In the genomic region with DNA sequence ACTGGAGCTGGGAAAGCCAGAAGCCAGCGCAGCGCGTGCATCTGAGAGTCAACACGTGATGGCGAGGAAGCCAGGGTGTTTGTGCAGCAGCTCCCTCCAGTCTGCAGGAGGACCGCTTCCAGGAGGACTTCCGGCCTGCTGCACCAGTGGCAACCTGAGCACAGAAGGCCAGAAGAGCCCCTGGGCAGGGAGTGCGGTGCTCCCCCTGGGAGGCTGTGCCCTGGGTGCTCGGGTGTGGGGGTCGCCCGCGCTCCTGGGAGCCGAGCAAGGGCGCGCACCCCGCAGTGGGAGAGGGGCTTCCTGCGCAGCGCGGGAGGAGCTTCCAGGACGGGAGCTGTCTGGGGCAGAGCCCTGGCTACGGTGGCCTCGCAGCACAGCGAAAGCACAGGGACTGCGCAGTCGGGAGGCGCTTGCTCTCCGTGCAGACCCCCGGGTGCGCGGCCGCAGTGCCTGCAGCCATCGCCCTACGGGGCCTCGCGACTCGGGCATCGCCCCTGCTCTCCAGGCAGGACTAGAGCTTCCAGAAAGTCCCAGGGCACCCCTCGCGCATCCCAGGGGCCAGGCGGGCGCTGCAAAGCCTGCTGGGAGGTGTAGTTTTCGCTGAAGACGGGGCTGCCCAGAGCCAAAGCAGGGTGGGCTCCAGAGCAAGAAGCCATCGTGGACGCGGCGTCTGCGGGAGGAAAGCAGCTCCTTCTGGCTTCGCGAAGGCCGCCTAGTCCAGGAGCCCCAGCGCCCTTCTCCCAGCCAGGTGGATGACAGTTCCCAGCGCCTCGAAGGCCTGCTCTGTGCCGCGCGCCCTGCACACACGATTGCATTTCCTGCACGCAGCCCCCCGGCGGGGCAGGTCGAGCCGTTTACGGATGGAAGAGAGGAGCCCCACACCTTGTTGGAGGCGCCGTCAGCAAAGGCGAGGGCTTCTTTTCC, we compare ENCODE assay signal across 10 cellular contexts. TPM values are rescaled to one million over a fixed set of nuclear protein-coding genes. Genes with fewer than 3 reads are reported as not detected.
DNase-seq lines count a peak whose midpoint lies in the region; ATAC-seq and TF ChIP-seq lines count a peak whose summit lies in the region.
"Had no signal": no experiment of that assay in that cellular context is flagged by ENCODE, and none has a peak within 500 bp of the region (broad histone marks: within the 10 kb centered on the region; RNA-seq: fewer than 3 reads in every experiment).

No MANE protein-coding gene starts in this region.

- TF ChIP-seq CTCF in neural cell (IDR thresholded peaks at IDR 0.05; ENCODE audit: poor library complexity, severe bottlenecking), result no peak
- no peak for TF ChIP-seq CTCF in testis (IDR thresholded peaks at IDR 0.05)

- H3K4me2 ChIP-seq in neural cell (ENCODE audit: low read length), result no peak overlapping the region

- WGBS in testis, 2 donors, result 14 to 23% methylated on average over 10 to 67 of the region's 67 CpGs

- TF ChIP-seq RAD21 in neural cell (conservative IDR thresholded peaks at IDR 0.05), result no peak

- peaks cover 6% of the 10 kb centered on the region for H3K4me1 ChIP-seq in testis

- H3F3A ChIP-seq in neural cell (ENCODE audit: insufficient read depth, low read length, poor library complexity, severe bottlenecking), result no peaks in the 10 kb centered on the region

- H3K79me2 ChIP-seq in neural cell (replicated peaks; ENCODE audit: insufficient read depth, low read length), result no peaks in the 10 kb centered on the region

- no peaks in the 10 kb centered on the region for H3K9me2 ChIP-seq in neural cell (ENCODE audit: insufficient read depth, low read length)

- no peak for TF ChIP-seq POLR2A in testis (IDR thresholded peaks at IDR 0.05)
- TF ChIP-seq POLR2A in erythroblast (IDR thresholded peaks at IDR 0.05; ENCODE audit: low read length), result no peak

- intact Hi-C loops in head of caudate nucleus (cut with DNase I), result no loop called here
- intact Hi-C loops in testis (cut with DNase I; ENCODE audit: low total_unique reads), result no loop called here

- H3K9me3 ChIP-seq in neural cell (ENCODE audit: low read length), result no peaks in the 10 kb centered on the region
- no peaks in the 10 kb centered on the region for H3K9me3 ChIP-seq in testis

- ATAC-seq in HG02759 (IDR thresholded peaks at IDR 0.05; ENCODE audit: unreplicated experiment), result no peak

- no peak overlapping the region for H3K27ac ChIP-seq in neural cell (ENCODE audit: low read length)
- H3K27ac ChIP-seq in testis, result no peak overlapping the region

- peak overlapping the region; percentile 59 for H3K4me3 ChIP-seq in neural cell (ENCODE audit: low read length)
- H3K4me3 ChIP-seq in testis, result peak overlapping the region; percentile 29 to 51

- no peaks in the 10 kb centered on the region for H4K20me1 ChIP-seq in neural cell (ENCODE audit: insufficient read depth)

- no peaks in the 10 kb centered on the region for H3K27me3 ChIP-seq in neural cell (ENCODE audit: insufficient read depth, low read depth, low read length)
- H3K27me3 ChIP-seq in testis, result no peaks in the 10 kb centered on the region

- no peak for TF ChIP-seq EP300 in neural cell (conservative IDR thresholded peaks at IDR 0.05; ENCODE audit: poor library complexity, severe bottlenecking)

- H3K9ac ChIP-seq in neural cell (ENCODE audit: low read length), result peak overlapping the region; percentile 29

- peak in 40 of 56 donors; percentile 16 to 78 (median 52) for DNase-seq in amygdala (lab: John Stamatoyannopoulos, UW)
- peak in 41 of 42 donors; percentile 51 to 89 (median 74) for DNase-seq in head of caudate nucleus
- peak; percentile 75 for DNase-seq in testis
- DNase-seq in stimulated activated CD4-positive, alpha-beta T cell treated with anti-CD3 and anti-CD28 coated beads, Interleukin-4, amount 100 ng/mL, for 4 hours, result no peak
- DNase-seq in erythroblast (lab: John Stamatoyannopoulos, UW), result no peak
- no peak for DNase-seq in NCI-H1694 treated with DMSO at 0.1 percent for 48 hours (lab: John Stamatoyannopoulos, UW)
- DNase-seq: activated B cell treated with CpG ODN at 0.5 μM for 24 hours, NCI-H2107 had no signal

- no peaks in the 10 kb centered on the region for H3K36me3 ChIP-seq in neural cell (ENCODE audit: insufficient read depth, low read length)
- no peaks in the 10 kb centered on the region for H3K36me3 ChIP-seq in testis (ENCODE audit: low read depth, missing control alignments)

- H2AFZ ChIP-seq in neural cell (ENCODE audit: low read depth, low read length), result no peak overlapping the region

TF ChIP-seq in neural cell, 6 proteins besides CTCF, POLR2A, EP300 and RAD21:
- TF ChIP-seq TAF1 (IDR thresholded peaks at IDR 0.05; ENCODE audit: low read depth) (no peak), SMC3 (conservative IDR thresholded peaks at IDR 0.05; ENCODE audit: poor library complexity) (no peak), MXI1 (conservative IDR thresholded peaks at IDR 0.05; ENCODE audit: poor library complexity, severe bottlenecking) (no peak), POLR2AphosphoS5 (IDR thresholded peaks at IDR 0.05) (no peak), EZH2 (IDR thresholded peaks at IDR 0.05; ENCODE audit: borderline replicate concordance, insufficient read depth, low read length, poor library complexity, severe bottlenecking) (no peak)
- TF ChIP-seq, protein P1, sequence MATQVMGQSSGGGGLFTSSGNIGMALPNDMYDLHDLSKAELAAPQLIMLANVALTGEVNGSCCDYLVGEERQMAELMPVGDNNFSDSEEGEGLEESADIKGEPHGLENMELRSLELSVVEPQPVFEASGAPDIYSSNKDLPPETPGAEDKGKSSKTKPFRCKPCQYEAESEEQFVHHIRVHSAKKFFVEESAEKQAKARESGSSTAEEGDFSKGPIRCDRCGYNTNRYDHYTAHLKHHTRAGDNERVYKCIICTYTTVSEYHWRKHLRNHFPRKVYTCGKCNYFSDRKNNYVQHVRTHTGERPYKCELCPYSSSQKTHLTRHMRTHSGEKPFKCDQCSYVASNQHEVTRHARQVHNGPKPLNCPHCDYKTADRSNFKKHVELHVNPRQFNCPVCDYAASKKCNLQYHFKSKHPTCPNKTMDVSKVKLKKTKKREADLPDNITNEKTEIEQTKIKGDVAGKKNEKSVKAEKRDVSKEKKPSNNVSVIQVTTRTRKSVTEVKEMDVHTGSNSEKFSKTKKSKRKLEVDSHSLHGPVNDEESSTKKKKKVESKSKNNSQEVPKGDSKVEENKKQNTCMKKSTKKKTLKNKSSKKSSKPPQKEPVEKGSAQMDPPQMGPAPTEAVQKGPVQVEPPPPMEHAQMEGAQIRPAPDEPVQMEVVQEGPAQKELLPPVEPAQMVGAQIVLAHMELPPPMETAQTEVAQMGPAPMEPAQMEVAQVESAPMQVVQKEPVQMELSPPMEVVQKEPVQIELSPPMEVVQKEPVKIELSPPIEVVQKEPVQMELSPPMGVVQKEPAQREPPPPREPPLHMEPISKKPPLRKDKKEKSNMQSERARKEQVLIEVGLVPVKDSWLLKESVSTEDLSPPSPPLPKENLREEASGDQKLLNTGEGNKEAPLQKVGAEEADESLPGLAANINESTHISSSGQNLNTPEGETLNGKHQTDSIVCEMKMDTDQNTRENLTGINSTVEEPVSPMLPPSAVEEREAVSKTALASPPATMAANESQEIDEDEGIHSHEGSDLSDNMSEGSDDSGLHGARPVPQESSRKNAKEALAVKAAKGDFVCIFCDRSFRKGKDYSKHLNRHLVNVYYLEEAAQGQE (IDR thresholded peaks at IDR 0.05; ENCODE audit: borderline replicate concordance), result no peak

RNA-seq across cellular contexts. Expression of a gene that starts 24.1 kb away (rescaled TPM):
- 4.5 and 8.4 TPM in 2 replicates for polyA plus RNA-seq in neural cell
- 6.3 and 6.8 TPM in 2 replicates for polyA minus RNA-seq in neural cell
- total RNA-seq in testis, result 100 to 1,000 TPM; 124 to 202 TPM
- polyA plus RNA-seq in testis (ENCODE audit: insufficient read depth, low read depth, low replicate concordance), result 80.4 TPM

RNA-seq across cellular contexts. Expression of a gene that starts 45.2 kb away (rescaled TPM):
- polyA plus RNA-seq in neural cell (15.3 and 19.5 TPM in 2 replicates), testis (ENCODE audit: insufficient read depth, low read depth, low replicate concordance) (10.7 TPM)
- 22.4 and 23.4 TPM in 2 replicates for polyA minus RNA-seq in neural cell
- 10 to 100 TPM; 15.2 to 18.1 TPM for total RNA-seq in testis

Comparison
In these comparisons a context has a peak if more than half of its experiments do, and no peak if none do; other contexts are left out.
1. DNase-seq: peak in amygdala (40 of 56), head of caudate nucleus (41 of 42) and testis (single experiment); none in stimulated activated CD4-positive, alpha-beta T cell treated with anti-CD3 and anti-CD28 coated beads, Interleukin-4, amount 100 ng/mL, for 4 hours (0 of 2), erythroblast (0 of 2) and NCI-H1694 treated with DMSO at 0.1 percent for 48 hours (single experiment).